ENCODE assay signal across 24 cellular contexts in genomic region chr2:211248841-211249240, GRCh38.
"Had no signal": no experiment of that assay in that cellular context is flagged by ENCODE, and none has a peak within 500 bp of the region (broad histone marks: within the 10 kb centered on the region; RNA-seq: fewer than 3 reads in every experiment).

No MANE protein-coding gene starts in this region.

- H3K4me3 Mint-ChIP-seq: activated B cell treated with CpG ODN at 0.5 μM for 24 hours; activated CD4-positive, alpha-beta memory T cell treated with anti-CD3 and anti-CD28 coated beads, Interleukin-2, amount 10 ng/mL, durations not matched to agents 7 days and 5 days; activated CD8-positive, alpha-beta memory T cell treated with anti-CD3 and anti-CD28 coated beads, Interleukin-2, amount 10 ng/mL, durations not matched to agents 7 days and 5 days; activated naive CD8-positive, alpha-beta T cell treated with anti-CD3 and anti-CD28 coated beads for 36 hours; activated T-helper 17 cell treated with anti-CD3 and anti-CD28 coated beads, Interleukin-2, amount 50 U/mL, for 72 hours; endodermal cell; memory B cell; stimulated activated naive CD8-positive, alpha-beta T cell treated with anti-CD3 and anti-CD28 coated beads, Interleukin-15, Interleukin-2, amounts not matched to agents 100 ng/mL and 50 ng/mL, for 24 hours; T-helper 2 cell treated with Interferon-gamma antibody and Interleukin-4, amounts not matched to agents 5 μg/mL and 100 μg/mL, for 36 hours had no signal

- H3K27me3 Mint-ChIP-seq: activated B cell treated with CpG ODN at 0.5 μM for 24 hours; activated CD4-positive, alpha-beta memory T cell treated with anti-CD3 and anti-CD28 coated beads, Interleukin-2, amount 10 ng/mL, durations not matched to agents 7 days and 5 days; activated CD8-positive, alpha-beta memory T cell treated with anti-CD3 and anti-CD28 coated beads, Interleukin-2, amount 10 ng/mL, durations not matched to agents 7 days and 5 days; activated naive CD8-positive, alpha-beta T cell treated with anti-CD3 and anti-CD28 coated beads for 36 hours; activated T-helper 17 cell treated with anti-CD3 and anti-CD28 coated beads, Interleukin-2, amount 50 U/mL, for 72 hours; memory B cell had no signal

- H3K4me1 ChIP-seq: gastrocnemius medialis, prostate gland, right atrium auricular region, tibial nerve, vagina had no signal

- H3K27me3 ChIP-seq: dorsolateral prefrontal cortex, gastrocnemius medialis, right atrium auricular region, tibial nerve, vagina had no signal

- H3K36me3 ChIP-seq: gastrocnemius medialis, prostate gland, right atrium auricular region, tibial nerve, vagina had no signal

- DNase-seq: activated B cell treated with CpG ODN at 0.5 μM for 24 hours; activated CD4-positive, alpha-beta memory T cell treated with anti-CD3 and anti-CD28 coated beads, Interleukin-2, amount 10 ng/mL, durations not matched to agents 7 days and 5 days; activated CD4-positive, alpha-beta T cell treated with anti-CD3 and anti-CD28 coated beads for 48 hours; activated CD8-positive, alpha-beta memory T cell treated with anti-CD3 and anti-CD28 coated beads, Interleukin-2, amount 10 ng/mL, durations not matched to agents 7 days and 5 days; activated naive CD4-positive, alpha-beta T cell; activated naive CD8-positive, alpha-beta T cell treated with anti-CD3 and anti-CD28 coated beads for 36 hours; amygdala; caudate nucleus; dorsolateral prefrontal cortex; endodermal cell; gastrocnemius medialis; head of caudate nucleus; kidney glomerular epithelial cell; left ventricle myocardium superior; occipital lobe had no signal

- H3K9me3 Mint-ChIP-seq: activated B cell treated with CpG ODN at 0.5 μM for 24 hours; activated CD4-positive, alpha-beta memory T cell treated with anti-CD3 and anti-CD28 coated beads, Interleukin-2, amount 10 ng/mL, durations not matched to agents 7 days and 5 days; endodermal cell; T-helper 2 cell treated with Interferon-gamma antibody and Interleukin-4, amounts not matched to agents 5 μg/mL and 100 μg/mL, for 36 hours had no signal

- H3K36me3 Mint-ChIP-seq: activated CD8-positive, alpha-beta memory T cell treated with anti-CD3 and anti-CD28 coated beads, Interleukin-2, amount 10 ng/mL, durations not matched to agents 7 days and 5 days; activated naive CD8-positive, alpha-beta T cell treated with anti-CD3 and anti-CD28 coated beads for 36 hours; memory B cell had no signal

- ATAC-seq: activated CD8-positive, alpha-beta memory T cell treated with anti-CD3 and anti-CD28 coated beads, Interleukin-2, amount 10 ng/mL, durations not matched to agents 7 days and 5 days; activated T-helper 17 cell treated with anti-CD3 and anti-CD28 coated beads, Interleukin-2, amount 50 U/mL, for 72 hours; gastrocnemius medialis; left ventricle myocardium superior had no signal

- H3K27ac Mint-ChIP-seq: activated B cell treated with CpG ODN at 0.5 μM for 24 hours; activated CD4-positive, alpha-beta memory T cell treated with anti-CD3 and anti-CD28 coated beads, Interleukin-2, amount 10 ng/mL, durations not matched to agents 7 days and 5 days; activated CD8-positive, alpha-beta memory T cell treated with anti-CD3 and anti-CD28 coated beads, Interleukin-2, amount 10 ng/mL, durations not matched to agents 7 days and 5 days; activated naive CD8-positive, alpha-beta T cell treated with anti-CD3 and anti-CD28 coated beads for 36 hours; activated T-helper 17 cell treated with anti-CD3 and anti-CD28 coated beads, Interleukin-2, amount 50 U/mL, for 72 hours; endodermal cell; memory B cell; stimulated activated naive CD8-positive, alpha-beta T cell treated with anti-CD3 and anti-CD28 coated beads, Interleukin-15, Interleukin-2, amounts not matched to agents 100 ng/mL and 50 ng/mL, for 24 hours; T-helper 2 cell treated with Interferon-gamma antibody and Interleukin-4, amounts not matched to agents 5 μg/mL and 100 μg/mL, for 36 hours had no signal

- H3K27ac ChIP-seq: dorsolateral prefrontal cortex, gastrocnemius medialis, prostate gland, right atrium auricular region, skin epidermis, tibial nerve, vagina had no signal

- H3K4me1 Mint-ChIP-seq: activated B cell treated with CpG ODN at 0.5 μM for 24 hours; activated CD4-positive, alpha-beta memory T cell treated with anti-CD3 and anti-CD28 coated beads, Interleukin-2, amount 10 ng/mL, durations not matched to agents 7 days and 5 days; activated CD8-positive, alpha-beta memory T cell treated with anti-CD3 and anti-CD28 coated beads, Interleukin-2, amount 10 ng/mL, durations not matched to agents 7 days and 5 days; activated naive CD8-positive, alpha-beta T cell treated with anti-CD3 and anti-CD28 coated beads for 36 hours; activated T-helper 17 cell treated with anti-CD3 and anti-CD28 coated beads, Interleukin-2, amount 50 U/mL, for 72 hours; endodermal cell; memory B cell had no signal

- H3K9me3 ChIP-seq: gastrocnemius medialis, prostate gland, right atrium auricular region, tibial nerve, vagina had no signal

- H3K4me3 ChIP-seq: dorsolateral prefrontal cortex, gastrocnemius medialis, prostate gland, right atrium auricular region, skin epidermis, tibial nerve, vagina had no signal
